ENCODE assay signal across 1 cellular context in genomic region chr19:45772912-45773311, GRCh38.
A peak's percentile ranks its signal among the peaks of the same experiment; 100 is the strongest.
TF ChIP-seq lines count a peak whose summit lies in the region.

No MANE protein-coding gene starts in this region.

TF ChIP-seq in K562, 482 proteins besides CTCF, POLR2A, EP300 and RAD21:
- TF ChIP-seq POLR2G (IDR thresholded peaks at IDR 0.05; ENCODE audit: low read depth, low read length) (0 out of 2 replicates have a peak, but pooled peaks have one; percentile 32), ZBTB2 (IDR thresholded peaks at IDR 0.05) (no peak)
